ENCODE assay signal across 32 cellular contexts in genomic region chr6:22451960-22452359, GRCh38.
"Had no signal": no experiment of that assay in that cellular context is flagged by ENCODE, and none has a peak within 500 bp of the region (broad histone marks: within the 10 kb centered on the region; RNA-seq: fewer than 3 reads in every experiment).

No MANE protein-coding gene starts in this region.

- H3K36me3 Mint-ChIP-seq: stimulated activated effector memory CD8-positive, alpha-beta T cell treated with anti-CD3 and anti-CD28 coated beads, Interleukin-12 subunit alpha, Interleukin-12 subunit beta, amount 100 ng/mL, for 72 hours had no signal

- ATAC-seq: left lobe of liver; sciatic nerve; stimulated activated effector memory CD8-positive, alpha-beta T cell treated with anti-CD3 and anti-CD28 coated beads, Interleukin-12 subunit alpha, Interleukin-12 subunit beta, amount 100 ng/mL, for 72 hours; stimulated activated naive CD8-positive, alpha-beta T cell treated with anti-CD3 and anti-CD28 coated beads, Interleukin-15, amount 100 ng/mL, for 72 hours had no signal

- H3K4me1 Mint-ChIP-seq: stimulated activated effector memory CD8-positive, alpha-beta T cell treated with anti-CD3 and anti-CD28 coated beads, Interleukin-12 subunit alpha, Interleukin-12 subunit beta, amount 100 ng/mL, for 72 hours; stimulated activated naive CD8-positive, alpha-beta T cell treated with anti-CD3 and anti-CD28 coated beads, Interleukin-15, amount 100 ng/mL, for 72 hours had no signal

- H3K9me3 Mint-ChIP-seq: stimulated activated naive CD8-positive, alpha-beta T cell treated with anti-CD3 and anti-CD28 coated beads, Interleukin-15, amount 100 ng/mL, for 72 hours; T-helper 1 cell treated with Interleukin-12 subunit alpha and Interleukin-12 subunit beta and Interleukin-4 antibody, amounts not matched to agents 30 μg/mL and 1 μg/mL, for 36 hours had no signal

- DNase-seq: activated CD4-positive, alpha-beta T cell treated with anti-CD3 and anti-CD28 coated beads for 48 hours; activated CD4-positive, alpha-beta T cell treated with anti-CD3 and anti-CD28 coated beads, Interleukin-2, amount 50 U/mL, for 48 hours; activated CD8-positive, alpha-beta memory T cell treated with anti-CD3 and anti-CD28 coated beads for 24 hours; activated CD8-positive, alpha-beta memory T cell treated with anti-CD3 and anti-CD28 coated beads, Interleukin-2, amount 50 U/mL, for 4 hours; activated effector memory CD4-positive, alpha-beta T cell treated with anti-CD3 and anti-CD28 coated beads, Interleukin-2, amount 50 U/mL, for 16 hours; activated naive CD4-positive, alpha-beta T cell treated with anti-CD3 and anti-CD28 coated beads, Interleukin-2, amount 50 U/mL, for 16 hours; activated T-cell treated with anti-CD3 and anti-CD28 coated beads, Interleukin-2, amount 50 U/mL, for 1 hour; amygdala; cerebellar nuclear complex; dorsolateral prefrontal cortex; effector memory CD4-positive, alpha-beta T cell; kidney glomerular epithelial cell; mesendoderm; nephron progenitor cell; small intestine; stimulated activated CD4-positive, alpha-beta T cell treated with anti-CD3 and anti-CD28 coated beads, Interleukin-4, amount 100 ng/mL, for 24 hours; stimulated activated naive CD8-positive, alpha-beta T cell treated with anti-CD3 and anti-CD28 coated beads, Interleukin-15, amount 100 ng/mL, for 72 hours; SW 1271; T-helper 9 cell; thyroid gland; upper lobe of left lung had no signal

- H3K27me3 ChIP-seq: cardiac muscle cell, dorsolateral prefrontal cortex, neutrophil, thyroid gland, upper lobe of left lung had no signal

- H3K36me3 ChIP-seq: cardiac muscle cell, neutrophil, thyroid gland, upper lobe of left lung had no signal

- H3K9me3 ChIP-seq: neutrophil, thyroid gland, upper lobe of left lung had no signal

- H3K4me3 Mint-ChIP-seq: activated T-helper 1 cell treated with anti-CD3 and anti-CD28 coated beads, Interleukin-12 subunit alpha, Interleukin-12 subunit beta, Interleukin-2, Interleukin-4 antibody, amounts not matched to agents 30 ng/mL and 10 ng/mL and 1 ng/mL, durations not matched to agents 14 hours and 24 hours and 36 hours; brain; nephron progenitor cell; stimulated activated effector memory CD8-positive, alpha-beta T cell treated with anti-CD3 and anti-CD28 coated beads, Interleukin-12 subunit alpha, Interleukin-12 subunit beta, amount 100 ng/mL, for 72 hours; stimulated activated naive CD8-positive, alpha-beta T cell treated with anti-CD3 and anti-CD28 coated beads, Interleukin-15, amount 100 ng/mL, for 72 hours; T-helper 1 cell treated with Interleukin-12 subunit alpha and Interleukin-12 subunit beta and Interleukin-4 antibody, amounts not matched to agents 30 μg/mL and 1 μg/mL, for 36 hours had no signal

- H3K27ac ChIP-seq: cardiac muscle cell, coronary artery, dorsolateral prefrontal cortex, neutrophil, thyroid gland, upper lobe of left lung, VCaP had no signal

- H3K27ac Mint-ChIP-seq: activated T-helper 1 cell treated with anti-CD3 and anti-CD28 coated beads, Interleukin-12 subunit alpha, Interleukin-12 subunit beta, Interleukin-2, Interleukin-4 antibody, amounts not matched to agents 30 ng/mL and 10 ng/mL and 1 ng/mL, durations not matched to agents 14 hours and 24 hours and 36 hours; brain; nephron progenitor cell; stimulated activated effector memory CD8-positive, alpha-beta T cell treated with anti-CD3 and anti-CD28 coated beads, Interleukin-12 subunit alpha, Interleukin-12 subunit beta, amount 100 ng/mL, for 72 hours; T-helper 1 cell treated with Interleukin-12 subunit alpha and Interleukin-12 subunit beta and Interleukin-4 antibody, amounts not matched to agents 30 μg/mL and 1 μg/mL, for 36 hours had no signal

- H3K4me3 ChIP-seq: cardiac muscle cell, coronary artery, dorsolateral prefrontal cortex, lung, thyroid gland, upper lobe of left lung had no signal

- H3K27me3 Mint-ChIP-seq: brain; stimulated activated naive CD8-positive, alpha-beta T cell treated with anti-CD3 and anti-CD28 coated beads, Interleukin-15, amount 100 ng/mL, for 72 hours had no signal
